In genomic region chr6:27187546-27188205, GRCh38 we compare ENCODE assay signal across 8 cellular contexts. TPM values are rescaled to one million over a fixed set of nuclear protein-coding genes. Genes with fewer than 3 reads are reported as not detected.
DNase-seq lines count a peak whose midpoint lies in the region; ATAC-seq and TF ChIP-seq lines count a peak whose summit lies in the region.
"Not testable (repeated sequence)": the region's sequence is repeated elsewhere in the genome, so short reads cannot be mapped to it uniquely, and the experiment has no call there.

No MANE protein-coding gene starts in this region.

- H3K4me1 Mint-ChIP-seq in activated T-helper 2 cell treated with anti-CD3 and anti-CD28 coated beads, Interferon-gamma antibody, Interleukin-2, Interleukin-4, amounts not matched to agents 10 μg/mL and 5 μg/mL and 100 μg/mL, durations not matched to agents 14 hours and 24 hours and 36 hours (ENCODE audit: low read depth), result peaks cover 13% of the 10 kb centered on the region
- H3K4me1 Mint-ChIP-seq in natural killer cell treated with Interleukin-12 subunit alpha and Interleukin-12 subunit beta and Interleukin-15 and Interleukin-18, amount 100 ng/mL, for 72 hours (ENCODE audit: low read depth in 2 of 2); stimulated activated naive CD8-positive, alpha-beta T cell treated with anti-CD3 and anti-CD28 coated beads, Interleukin-15, Interleukin-2, amounts not matched to agents 100 ng/mL and 50 ng/mL, for 24 hours (ENCODE audit: low read depth): not testable (repeated sequence)

- peak overlapping the region; percentile 1 for H3K9ac ChIP-seq in iPS-15b (ENCODE audit: low read depth, low read length)

- not testable (repeated sequence) for H3K27me3 Mint-ChIP-seq in activated T-helper 2 cell treated with anti-CD3 and anti-CD28 coated beads, Interferon-gamma antibody, Interleukin-2, Interleukin-4, amounts not matched to agents 10 μg/mL and 5 μg/mL and 100 μg/mL, durations not matched to agents 14 hours and 24 hours and 36 hours (ENCODE audit: low read depth); natural killer cell treated with Interleukin-12 subunit alpha and Interleukin-12 subunit beta and Interleukin-15 and Interleukin-18, amount 100 ng/mL, for 72 hours; stimulated activated naive CD8-positive, alpha-beta T cell treated with anti-CD3 and anti-CD28 coated beads, Interleukin-15, Interleukin-2, amounts not matched to agents 100 ng/mL and 50 ng/mL, for 24 hours

- H3K4me3 Mint-ChIP-seq in activated T-helper 2 cell treated with anti-CD3 and anti-CD28 coated beads, Interferon-gamma antibody, Interleukin-2, Interleukin-4, amounts not matched to agents 10 μg/mL and 5 μg/mL and 100 μg/mL, durations not matched to agents 14 hours and 24 hours and 36 hours (ENCODE audit: low read depth), result peak overlapping the region; percentile 94
- H3K4me3 Mint-ChIP-seq in natural killer cell treated with Interleukin-12 subunit alpha and Interleukin-12 subunit beta and Interleukin-15 and Interleukin-18, amount 100 ng/mL, for 72 hours, result peak overlapping the region; percentile 99
- peak overlapping the region; percentile 94 for H3K4me3 Mint-ChIP-seq in stimulated activated naive CD8-positive, alpha-beta T cell treated with anti-CD3 and anti-CD28 coated beads, Interleukin-15, Interleukin-2, amounts not matched to agents 100 ng/mL and 50 ng/mL, for 24 hours

- not testable (repeated sequence) for DNase-seq in BE2C; HFF-Myc (ENCODE audit: extremely low read depth, low read depth); SJCRH30; activated T-helper 2 cell treated with anti-CD3 and anti-CD28 coated beads, Interferon-gamma antibody, Interleukin-2, Interleukin-4, amounts not matched to agents 10 μg/mL and 5 μg/mL and 100 μg/mL, durations not matched to agents 14 hours and 24 hours and 36 hours (ENCODE audit: low spot score); effector memory CD4-positive, alpha-beta T cell; natural killer cell treated with Interleukin-12 subunit alpha and Interleukin-12 subunit beta and Interleukin-15 and Interleukin-18, amount 100 ng/mL, for 72 hours (ENCODE audit: low spot score)

- not testable (repeated sequence) for H3K27me3 ChIP-seq in BE2C; SJCRH30; effector memory CD4-positive, alpha-beta T cell (replicated peaks; ENCODE audit: control insufficient read depth, insufficient read depth, low read length, poor library complexity, severe bottlenecking)
- H3K27me3 ChIP-seq in iPS-15b (ENCODE audit: control insufficient read depth, insufficient read depth, low read length), result peaks cover 15% of the 10 kb centered on the region

- TF ChIP-seq CTCF in BE2C (IDR thresholded peaks at IDR 0.05; ENCODE audit: low read depth, low read length); HFF-Myc (IDR thresholded peaks at IDR 0.05; ENCODE audit: low read depth, low read length, missing control alignments): not testable (repeated sequence)

- not testable (repeated sequence) for H3K9me3 ChIP-seq in BE2C; SJCRH30 (replicated peaks); effector memory CD4-positive, alpha-beta T cell (ENCODE audit: control insufficient read depth, low read length); iPS-15b (ENCODE audit: control insufficient read depth, insufficient read depth, low read length)

- not testable (repeated sequence) for H3K9me3 Mint-ChIP-seq in activated T-helper 2 cell treated with anti-CD3 and anti-CD28 coated beads, Interferon-gamma antibody, Interleukin-2, Interleukin-4, amounts not matched to agents 10 μg/mL and 5 μg/mL and 100 μg/mL, durations not matched to agents 14 hours and 24 hours and 36 hours; natural killer cell treated with Interleukin-12 subunit alpha and Interleukin-12 subunit beta and Interleukin-15 and Interleukin-18, amount 100 ng/mL, for 72 hours; stimulated activated naive CD8-positive, alpha-beta T cell treated with anti-CD3 and anti-CD28 coated beads, Interleukin-15, Interleukin-2, amounts not matched to agents 100 ng/mL and 50 ng/mL, for 24 hours

- peak overlapping the region; percentile 70 for H3K27ac Mint-ChIP-seq in activated T-helper 2 cell treated with anti-CD3 and anti-CD28 coated beads, Interferon-gamma antibody, Interleukin-2, Interleukin-4, amounts not matched to agents 10 μg/mL and 5 μg/mL and 100 μg/mL, durations not matched to agents 14 hours and 24 hours and 36 hours
- H3K27ac Mint-ChIP-seq in natural killer cell treated with Interleukin-12 subunit alpha and Interleukin-12 subunit beta and Interleukin-15 and Interleukin-18, amount 100 ng/mL, for 72 hours, result peak overlapping the region; percentile 81 to 88
- H3K27ac Mint-ChIP-seq in stimulated activated naive CD8-positive, alpha-beta T cell treated with anti-CD3 and anti-CD28 coated beads, Interleukin-15, Interleukin-2, amounts not matched to agents 100 ng/mL and 50 ng/mL, for 24 hours, result peak overlapping the region; percentile 68

- not testable (repeated sequence) for H3K36me3 Mint-ChIP-seq in activated T-helper 2 cell treated with anti-CD3 and anti-CD28 coated beads, Interferon-gamma antibody, Interleukin-2, Interleukin-4, amounts not matched to agents 10 μg/mL and 5 μg/mL and 100 μg/mL, durations not matched to agents 14 hours and 24 hours and 36 hours (ENCODE audit: low read depth); natural killer cell treated with Interleukin-12 subunit alpha and Interleukin-12 subunit beta and Interleukin-15 and Interleukin-18, amount 100 ng/mL, for 72 hours; stimulated activated naive CD8-positive, alpha-beta T cell treated with anti-CD3 and anti-CD28 coated beads, Interleukin-15, Interleukin-2, amounts not matched to agents 100 ng/mL and 50 ng/mL, for 24 hours (ENCODE audit: low read depth)

- not testable (repeated sequence) for ATAC-seq in natural killer cell treated with Interleukin-12 subunit alpha and Interleukin-12 subunit beta and Interleukin-15 and Interleukin-18, amount 100 ng/mL, for 72 hours

- H3K4me3 ChIP-seq in BE2C (ENCODE audit: low read depth, low read length) (peak overlapping the region; percentile 87), HFF-Myc (replicated peaks; ENCODE audit: low read depth, low read length) (peak overlapping the region; percentile 74), SJCRH30 (peak overlapping the region; percentile 63), iPS-15b (ENCODE audit: low read depth, low read length) (peak overlapping the region; percentile 45)
- H3K4me3 ChIP-seq in effector memory CD4-positive, alpha-beta T cell (ENCODE audit: insufficient read depth, low read depth, low read length, poor library complexity, severe bottlenecking), result peak overlapping the region; percentile 76

- H3K36me3 ChIP-seq in BE2C; SJCRH30; effector memory CD4-positive, alpha-beta T cell (ENCODE audit: control insufficient read depth, insufficient read depth, low read length); iPS-15b (ENCODE audit: control insufficient read depth, insufficient read depth, low read length): not testable (repeated sequence)

- not testable (repeated sequence) for H3K4me1 ChIP-seq in BE2C; SJCRH30; iPS-15b (ENCODE audit: control insufficient read depth, insufficient read depth, low read length)
- peaks cover 11% of the 10 kb centered on the region for H3K4me1 ChIP-seq in effector memory CD4-positive, alpha-beta T cell (ENCODE audit: control insufficient read depth, insufficient read depth, low read length, poor library complexity, severe bottlenecking)

- intact Hi-C loops in activated T-helper 2 cell treated with anti-CD3 and anti-CD28 coated beads, Interferon-gamma antibody, Interleukin-2, Interleukin-4, amounts not matched to agents 10 μg/mL and 5 μg/mL and 100 μg/mL, durations not matched to agents 14 hours and 24 hours and 36 hours (cut with micrococcal nuclease), result loop anchor here (2.0 to 5.0 kb wide), 7 partner anchors 49 to 500 kb away; no protein-coding TSS in a partner anchor

- not testable (repeated sequence) for H3K27ac ChIP-seq in SJCRH30; effector memory CD4-positive, alpha-beta T cell (ENCODE audit: insufficient read depth, low read length, poor library complexity, severe bottlenecking)

RNA-seq across cellular contexts. Expression of gene PRSS16, which starts 59.8 kb away (rescaled TPM):
- polyA plus RNA-seq in BE2C (2012; ENCODE audit: insufficient read depth, insufficient read length, low read depth), result not detected
- not detected in 2 replicates for total RNA-seq in SJCRH30 (2014; rRNA removed; shearing (Covaris generic))
- 0.55 and 0.57 TPM in 2 replicates for total RNA-seq in activated T-helper 2 cell treated with anti-CD3 and anti-CD28 coated beads, Interferon-gamma antibody, Interleukin-2, Interleukin-4, amounts not matched to agents 10 μg/mL and 5 μg/mL and 100 μg/mL, durations not matched to agents 14 hours and 24 hours and 36 hours
- total RNA-seq in natural killer cell treated with Interleukin-12 subunit alpha and Interleukin-12 subunit beta and Interleukin-15 and Interleukin-18, amount 100 ng/mL, for 72 hours, result not detected
